In genomic region chr2:171185941-171186340, GRCh38 we compare ENCODE assay signal across 17 cellular contexts. TPM values are rescaled to one million over a fixed set of nuclear protein-coding genes. Genes with fewer than 3 reads are reported as not detected.
DNase-seq lines count a peak whose midpoint lies in the region; ATAC-seq and TF ChIP-seq lines count a peak whose summit lies in the region.
"Had no signal": no experiment of that assay in that cellular context is flagged by ENCODE, and none has a peak within 500 bp of the region (broad histone marks: within the 10 kb centered on the region; RNA-seq: fewer than 3 reads in every experiment).

No MANE protein-coding gene starts in this region.

- H3K27me3 ChIP-seq in BJ (ENCODE audit: control insufficient read depth, insufficient read depth, low read length), result no peaks in the 10 kb centered on the region
- H3K27me3 ChIP-seq: testis had no signal

- no peak for TF ChIP-seq CTCF in BJ (IDR thresholded peaks at IDR 0.05; ENCODE audit: insufficient read depth, low read depth, low read length)

- no peak overlapping the region for H3K4me3 ChIP-seq in BJ (ENCODE audit: low read depth, low read length)
- H3K4me3 ChIP-seq: mucosa of descending colon, testis had no signal

- DNase-seq in BJ (ENCODE audit: low read depth) (peak; percentile 69), NCI-H446 treated with DMSO at 0.1 percent for 48 hours (lab: John Stamatoyannopoulos, UW) (peak; percentile 26), dedifferentiated amniotic fluid mesenchymal stem cell (ENCODE audit: extremely low spot score) (peak; percentile 65), non-pigmented ciliary epithelial cell (ENCODE audit: low read depth) (peak; percentile 13), cerebellar nuclear complex (lab: John Stamatoyannopoulos, UW) (no peak)
- no peak for DNase-seq in stimulated activated naive CD4-positive, alpha-beta T cell treated with Interleukin-2 at 50 U/mL for 16 hours (lab: John Stamatoyannopoulos, UW)
- DNase-seq: amygdala; CD4-positive, CD25-positive, alpha-beta regulatory T cell; DND-41; kidney; mucosa of descending colon; NCI-H2171 treated with DMSO at 0.1 percent for 48 hours; Right ventricle myocardium superior; T1000; testis had no signal

- ATAC-seq in HG02981 (IDR thresholded peaks at IDR 0.05; ENCODE audit: unreplicated experiment) (no peak), HG03139 (IDR thresholded peaks at IDR 0.05; ENCODE audit: unreplicated experiment) (no peak)
- ATAC-seq: mucosa of descending colon had no signal

- POLR2A ChIA-PET in BJ (lab: Charles Lee), result no interaction called here

- CTCF ChIA-PET in BJ (lab: Yijun Ruan, JAX), result no interaction called here

- H3K36me3 ChIP-seq in BJ (ENCODE audit: control insufficient read depth, insufficient read depth, low read length), result no peaks in the 10 kb centered on the region

RNA-seq across cellular contexts. Expression of gene TLK1, which starts 25.2 kb away (rescaled TPM):
- 6.4 and 18.2 TPM in 2 replicates for polyA plus RNA-seq in BJ (2011; rRNA removed)
- 10.2 and 17.0 TPM in 2 replicates for polyA minus RNA-seq in BJ (2011; rRNA and poly(A)+ RNA removed)

Comparison
In these comparisons a context has a peak if more than half of its experiments do, and no peak if none do; other contexts are left out.
1. DNase-seq: peak in BJ (single experiment), NCI-H446 treated with DMSO at 0.1 percent for 48 hours (single experiment), dedifferentiated amniotic fluid mesenchymal stem cell (single experiment) and non-pigmented ciliary epithelial cell (single experiment); none in stimulated activated naive CD4-positive, alpha-beta T cell treated with Interleukin-2 at 50 U/mL for 16 hours (single experiment) and cerebellar nuclear complex (0 of 2).